Comparison of ENCODE assay signal across 1 cellular context in the genomic region with DNA sequence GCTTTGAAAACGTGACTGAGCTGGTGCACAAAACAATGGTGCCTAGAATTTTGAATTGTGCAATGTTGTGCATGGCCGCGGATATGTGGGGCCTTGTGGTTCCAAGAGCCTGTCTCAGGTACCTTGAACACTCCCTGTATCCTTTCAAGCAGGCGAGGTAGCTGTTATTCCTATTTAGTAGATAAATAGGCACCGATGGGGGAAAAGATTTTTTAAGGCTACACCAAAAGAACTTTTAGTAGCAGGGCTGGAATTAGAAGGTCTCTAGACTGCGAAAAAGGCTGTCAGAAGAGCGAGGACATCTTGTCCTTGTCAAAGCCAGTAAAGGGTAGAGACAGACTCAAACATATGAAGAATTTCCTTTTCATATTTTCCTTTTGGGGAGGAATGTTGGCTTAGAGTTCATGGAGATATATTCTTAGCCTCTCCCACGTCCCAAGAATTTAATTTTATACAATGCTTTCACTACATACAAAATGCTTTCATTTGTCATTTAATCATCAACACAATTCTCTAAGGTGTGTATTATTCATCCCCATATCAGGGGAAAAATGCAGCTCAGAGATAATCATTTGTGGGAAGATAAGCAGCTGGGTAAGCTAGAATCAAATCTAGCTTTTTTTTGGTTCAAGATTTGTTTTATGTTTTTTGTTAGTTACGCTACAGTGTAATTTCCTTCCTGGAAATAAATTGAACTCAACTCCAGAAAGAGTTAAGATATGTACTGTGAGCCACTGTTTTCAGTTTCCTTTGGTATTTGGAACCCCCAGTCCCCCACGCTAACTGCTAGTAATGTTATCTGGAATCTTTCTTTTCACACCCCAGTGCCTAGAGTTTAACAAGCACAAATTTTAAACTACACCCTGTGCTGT.
A peak's percentile ranks its signal among the peaks of the same experiment; 100 is the strongest.
TF ChIP-seq lines count a peak whose summit lies in the region.

No MANE protein-coding gene starts in this region.

TF ChIP-seq in GM12878, 131 proteins besides CTCF, POLR2A, EP300 and RAD21 (continued from another document and continues in another):
- TF ChIP-seq NR2C2 (IDR thresholded peaks at IDR 0.05; ENCODE audit: borderline replicate concordance, control insufficient read depth, insufficient read length, low read depth) (no peak), RB1 (IDR thresholded peaks at IDR 0.05; ENCODE audit: borderline replicate concordance) (no peak), YY1 (IDR thresholded peaks at IDR 0.05; ENCODE audit: low read depth, low read length) (peak; percentile 86), WRNIP1 (IDR thresholded peaks at IDR 0.05; ENCODE audit: borderline replicate concordance, low read depth, low read length) (0 out of 2 replicates have a peak, but pooled peaks have one; percentile 67), ZNF24 (IDR thresholded peaks at IDR 0.05) (no peak), ZNF622 (IDR thresholded peaks at IDR 0.05) (no peak), STAT3 (IDR thresholded peaks at IDR 0.05; ENCODE audit: low read depth, low read length) (no peak), CREB1 (IDR thresholded peaks at IDR 0.05; ENCODE audit: low read depth) (no peak), TBL1XR1 (IDR thresholded peaks at IDR 0.05; ENCODE audit: low read depth, low read length) (no peak), BCL11A (IDR thresholded peaks at IDR 0.05; ENCODE audit: low read depth, low read length) (no peak), POLR2AphosphoS5 (IDR thresholded peaks at IDR 0.05; ENCODE audit: low read length) (0 out of 2 replicates have a peak, but pooled peaks have one; percentile 15), CHD1 (IDR thresholded peaks at IDR 0.05; ENCODE audit: low read depth, low read length) (peak; percentile 71; the same call in 1 of the 2 replicates), MEF2A (IDR thresholded peaks at IDR 0.05; ENCODE audit: insufficient read depth, low read depth, low read length) (no peak), POLR2AphosphoS2 (IDR thresholded peaks at IDR 0.05; ENCODE audit: low read depth, low read length) (no peak), EZH2 (IDR thresholded peaks at IDR 0.05; ENCODE audit: borderline replicate concordance, control insufficient read depth, low read depth, low read length) (no peak), ZNF274 (IDR thresholded peaks at IDR 0.05; ENCODE audit: insufficient read depth, insufficient read length) (no peak), MEF2B (IDR thresholded peaks at IDR 0.05; ENCODE audit: partially characterized antibody, poor library complexity, severe bottlenecking) (peak; percentile 6), ZSCAN29 (IDR thresholded peaks at IDR 0.05) (no peak), CHD2 (IDR thresholded peaks at IDR 0.05; ENCODE audit: borderline replicate concordance, low read depth, low read length) (no peak), SP1 (IDR thresholded peaks at IDR 0.05; ENCODE audit: low read depth, low read length) (no peak), MXI1 (IDR thresholded peaks at IDR 0.05; ENCODE audit: low read depth, low read length) (peak; percentile 55; the same call in 1 of the 2 replicates)
- TF ChIP-seq, protein P1, sequence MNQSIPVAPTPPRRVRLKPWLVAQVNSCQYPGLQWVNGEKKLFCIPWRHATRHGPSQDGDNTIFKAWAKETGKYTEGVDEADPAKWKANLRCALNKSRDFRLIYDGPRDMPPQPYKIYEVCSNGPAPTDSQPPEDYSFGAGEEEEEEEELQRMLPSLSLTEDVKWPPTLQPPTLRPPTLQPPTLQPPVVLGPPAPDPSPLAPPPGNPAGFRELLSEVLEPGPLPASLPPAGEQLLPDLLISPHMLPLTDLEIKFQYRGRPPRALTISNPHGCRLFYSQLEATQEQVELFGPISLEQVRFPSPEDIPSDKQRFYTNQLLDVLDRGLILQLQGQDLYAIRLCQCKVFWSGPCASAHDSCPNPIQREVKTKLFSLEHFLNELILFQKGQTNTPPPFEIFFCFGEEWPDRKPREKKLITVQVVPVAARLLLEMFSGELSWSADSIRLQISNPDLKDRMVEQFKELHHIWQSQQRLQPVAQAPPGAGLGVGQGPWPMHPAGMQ (IDR thresholded peaks at IDR 0.05; ENCODE audit: borderline replicate concordance) = no peak
- TF ChIP-seq, protein P2, sequence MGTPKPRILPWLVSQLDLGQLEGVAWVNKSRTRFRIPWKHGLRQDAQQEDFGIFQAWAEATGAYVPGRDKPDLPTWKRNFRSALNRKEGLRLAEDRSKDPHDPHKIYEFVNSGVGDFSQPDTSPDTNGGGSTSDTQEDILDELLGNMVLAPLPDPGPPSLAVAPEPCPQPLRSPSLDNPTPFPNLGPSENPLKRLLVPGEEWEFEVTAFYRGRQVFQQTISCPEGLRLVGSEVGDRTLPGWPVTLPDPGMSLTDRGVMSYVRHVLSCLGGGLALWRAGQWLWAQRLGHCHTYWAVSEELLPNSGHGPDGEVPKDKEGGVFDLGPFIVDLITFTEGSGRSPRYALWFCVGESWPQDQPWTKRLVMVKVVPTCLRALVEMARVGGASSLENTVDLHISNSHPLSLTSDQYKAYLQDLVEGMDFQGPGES (IDR thresholded peaks at IDR 0.05) = no peak
- TF ChIP-seq, protein P3, sequence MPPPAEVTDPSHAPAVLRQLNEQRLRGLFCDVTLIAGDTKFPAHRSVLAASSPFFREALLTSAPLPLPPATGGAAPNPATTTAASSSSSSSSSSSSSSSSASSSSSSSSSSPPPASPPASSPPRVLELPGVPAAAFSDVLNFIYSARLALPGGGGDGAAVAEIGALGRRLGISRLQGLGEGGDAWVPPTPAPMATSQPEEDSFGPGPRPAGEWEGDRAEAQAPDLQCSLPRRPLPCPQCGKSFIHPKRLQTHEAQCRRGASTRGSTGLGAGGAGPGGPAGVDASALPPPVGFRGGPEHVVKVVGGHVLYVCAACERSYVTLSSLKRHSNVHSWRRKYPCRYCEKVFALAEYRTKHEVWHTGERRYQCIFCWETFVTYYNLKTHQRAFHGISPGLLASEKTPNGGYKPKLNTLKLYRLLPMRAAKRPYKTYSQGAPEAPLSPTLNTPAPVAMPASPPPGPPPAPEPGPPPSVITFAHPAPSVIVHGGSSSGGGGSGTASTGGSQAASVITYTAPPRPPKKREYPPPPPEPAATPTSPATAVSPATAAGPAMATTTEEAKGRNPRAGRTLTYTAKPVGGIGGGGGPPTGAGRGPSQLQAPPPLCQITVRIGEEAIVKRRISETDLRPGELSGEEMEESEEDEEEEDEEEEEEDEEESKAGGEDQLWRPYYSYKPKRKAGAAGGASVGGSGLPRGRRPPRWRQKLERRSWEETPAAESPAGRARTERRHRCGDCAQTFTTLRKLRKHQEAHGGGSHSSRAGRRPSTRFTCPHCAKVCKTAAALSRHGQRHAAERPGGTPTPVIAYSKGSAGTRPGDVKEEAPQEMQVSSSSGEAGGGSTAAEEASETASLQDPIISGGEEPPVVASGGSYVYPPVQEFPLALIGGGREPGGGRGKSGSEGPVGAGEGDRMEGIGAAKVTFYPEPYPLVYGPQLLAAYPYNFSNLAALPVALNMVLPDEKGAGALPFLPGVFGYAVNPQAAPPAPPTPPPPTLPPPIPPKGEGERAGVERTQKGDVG (CRISPR knock-in tag; IDR thresholded peaks at IDR 0.05) = no peak
- TF ChIP-seq, protein P4, sequence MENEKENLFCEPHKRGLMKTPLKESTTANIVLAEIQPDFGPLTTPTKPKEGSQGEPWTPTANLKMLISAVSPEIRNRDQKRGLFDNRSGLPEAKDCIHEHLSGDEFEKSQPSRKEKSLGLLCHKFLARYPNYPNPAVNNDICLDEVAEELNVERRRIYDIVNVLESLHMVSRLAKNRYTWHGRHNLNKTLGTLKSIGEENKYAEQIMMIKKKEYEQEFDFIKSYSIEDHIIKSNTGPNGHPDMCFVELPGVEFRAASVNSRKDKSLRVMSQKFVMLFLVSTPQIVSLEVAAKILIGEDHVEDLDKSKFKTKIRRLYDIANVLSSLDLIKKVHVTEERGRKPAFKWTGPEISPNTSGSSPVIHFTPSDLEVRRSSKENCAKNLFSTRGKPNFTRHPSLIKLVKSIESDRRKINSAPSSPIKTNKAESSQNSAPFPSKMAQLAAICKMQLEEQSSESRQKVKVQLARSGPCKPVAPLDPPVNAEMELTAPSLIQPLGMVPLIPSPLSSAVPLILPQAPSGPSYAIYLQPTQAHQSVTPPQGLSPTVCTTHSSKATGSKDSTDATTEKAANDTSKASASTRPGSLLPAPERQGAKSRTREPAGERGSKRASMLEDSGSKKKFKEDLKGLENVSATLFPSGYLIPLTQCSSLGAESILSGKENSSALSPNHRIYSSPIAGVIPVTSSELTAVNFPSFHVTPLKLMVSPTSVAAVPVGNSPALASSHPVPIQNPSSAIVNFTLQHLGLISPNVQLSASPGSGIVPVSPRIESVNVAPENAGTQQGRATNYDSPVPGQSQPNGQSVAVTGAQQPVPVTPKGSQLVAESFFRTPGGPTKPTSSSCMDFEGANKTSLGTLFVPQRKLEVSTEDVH (IDR thresholded peaks at IDR 0.05; ENCODE audit: low read depth, partially characterized antibody) = no peak
- TF ChIP-seq, protein P5, sequence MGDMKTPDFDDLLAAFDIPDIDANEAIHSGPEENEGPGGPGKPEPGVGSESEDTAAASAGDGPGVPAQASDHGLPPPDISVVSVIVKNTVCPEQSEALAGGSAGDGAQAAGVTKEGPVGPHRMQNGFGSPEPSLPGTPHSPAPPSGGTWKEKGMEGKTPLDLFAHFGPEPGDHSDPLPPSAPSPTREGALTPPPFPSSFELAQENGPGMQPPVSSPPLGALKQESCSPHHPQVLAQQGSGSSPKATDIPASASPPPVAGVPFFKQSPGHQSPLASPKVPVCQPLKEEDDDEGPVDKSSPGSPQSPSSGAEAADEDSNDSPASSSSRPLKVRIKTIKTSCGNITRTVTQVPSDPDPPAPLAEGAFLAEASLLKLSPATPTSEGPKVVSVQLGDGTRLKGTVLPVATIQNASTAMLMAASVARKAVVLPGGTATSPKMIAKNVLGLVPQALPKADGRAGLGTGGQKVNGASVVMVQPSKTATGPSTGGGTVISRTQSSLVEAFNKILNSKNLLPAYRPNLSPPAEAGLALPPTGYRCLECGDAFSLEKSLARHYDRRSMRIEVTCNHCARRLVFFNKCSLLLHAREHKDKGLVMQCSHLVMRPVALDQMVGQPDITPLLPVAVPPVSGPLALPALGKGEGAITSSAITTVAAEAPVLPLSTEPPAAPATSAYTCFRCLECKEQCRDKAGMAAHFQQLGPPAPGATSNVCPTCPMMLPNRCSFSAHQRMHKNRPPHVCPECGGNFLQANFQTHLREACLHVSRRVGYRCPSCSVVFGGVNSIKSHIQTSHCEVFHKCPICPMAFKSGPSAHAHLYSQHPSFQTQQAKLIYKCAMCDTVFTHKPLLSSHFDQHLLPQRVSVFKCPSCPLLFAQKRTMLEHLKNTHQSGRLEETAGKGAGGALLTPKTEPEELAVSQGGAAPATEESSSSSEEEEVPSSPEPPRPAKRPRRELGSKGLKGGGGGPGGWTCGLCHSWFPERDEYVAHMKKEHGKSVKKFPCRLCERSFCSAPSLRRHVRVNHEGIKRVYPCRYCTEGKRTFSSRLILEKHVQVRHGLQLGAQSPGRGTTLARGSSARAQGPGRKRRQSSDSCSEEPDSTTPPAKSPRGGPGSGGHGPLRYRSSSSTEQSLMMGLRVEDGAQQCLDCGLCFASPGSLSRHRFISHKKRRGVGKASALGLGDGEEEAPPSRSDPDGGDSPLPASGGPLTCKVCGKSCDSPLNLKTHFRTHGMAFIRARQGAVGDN (IDR thresholded peaks at IDR 0.05) = peak; percentile 19; the same call in 1 of the 2 replicates
- TF ChIP-seq, protein P6, sequence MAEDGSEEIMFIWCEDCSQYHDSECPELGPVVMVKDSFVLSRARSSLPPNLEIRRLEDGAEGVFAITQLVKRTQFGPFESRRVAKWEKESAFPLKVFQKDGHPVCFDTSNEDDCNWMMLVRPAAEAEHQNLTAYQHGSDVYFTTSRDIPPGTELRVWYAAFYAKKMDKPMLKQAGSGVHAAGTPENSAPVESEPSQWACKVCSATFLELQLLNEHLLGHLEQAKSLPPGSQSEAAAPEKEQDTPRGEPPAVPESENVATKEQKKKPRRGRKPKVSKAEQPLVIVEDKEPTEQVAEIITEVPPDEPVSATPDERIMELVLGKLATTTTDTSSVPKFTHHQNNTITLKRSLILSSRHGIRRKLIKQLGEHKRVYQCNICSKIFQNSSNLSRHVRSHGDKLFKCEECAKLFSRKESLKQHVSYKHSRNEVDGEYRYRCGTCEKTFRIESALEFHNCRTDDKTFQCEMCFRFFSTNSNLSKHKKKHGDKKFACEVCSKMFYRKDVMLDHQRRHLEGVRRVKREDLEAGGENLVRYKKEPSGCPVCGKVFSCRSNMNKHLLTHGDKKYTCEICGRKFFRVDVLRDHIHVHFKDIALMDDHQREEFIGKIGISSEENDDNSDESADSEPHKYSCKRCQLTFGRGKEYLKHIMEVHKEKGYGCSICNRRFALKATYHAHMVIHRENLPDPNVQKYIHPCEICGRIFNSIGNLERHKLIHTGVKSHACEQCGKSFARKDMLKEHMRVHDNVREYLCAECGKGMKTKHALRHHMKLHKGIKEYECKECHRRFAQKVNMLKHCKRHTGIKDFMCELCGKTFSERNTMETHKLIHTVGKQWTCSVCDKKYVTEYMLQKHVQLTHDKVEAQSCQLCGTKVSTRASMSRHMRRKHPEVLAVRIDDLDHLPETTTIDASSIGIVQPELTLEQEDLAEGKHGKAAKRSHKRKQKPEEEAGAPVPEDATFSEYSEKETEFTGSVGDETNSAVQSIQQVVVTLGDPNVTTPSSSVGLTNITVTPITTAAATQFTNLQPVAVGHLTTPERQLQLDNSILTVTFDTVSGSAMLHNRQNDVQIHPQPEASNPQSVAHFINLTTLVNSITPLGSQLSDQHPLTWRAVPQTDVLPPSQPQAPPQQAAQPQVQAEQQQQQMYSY (CRISPR knock-in tag; IDR thresholded peaks at IDR 0.05) = no peak
- TF ChIP-seq, protein P7, sequence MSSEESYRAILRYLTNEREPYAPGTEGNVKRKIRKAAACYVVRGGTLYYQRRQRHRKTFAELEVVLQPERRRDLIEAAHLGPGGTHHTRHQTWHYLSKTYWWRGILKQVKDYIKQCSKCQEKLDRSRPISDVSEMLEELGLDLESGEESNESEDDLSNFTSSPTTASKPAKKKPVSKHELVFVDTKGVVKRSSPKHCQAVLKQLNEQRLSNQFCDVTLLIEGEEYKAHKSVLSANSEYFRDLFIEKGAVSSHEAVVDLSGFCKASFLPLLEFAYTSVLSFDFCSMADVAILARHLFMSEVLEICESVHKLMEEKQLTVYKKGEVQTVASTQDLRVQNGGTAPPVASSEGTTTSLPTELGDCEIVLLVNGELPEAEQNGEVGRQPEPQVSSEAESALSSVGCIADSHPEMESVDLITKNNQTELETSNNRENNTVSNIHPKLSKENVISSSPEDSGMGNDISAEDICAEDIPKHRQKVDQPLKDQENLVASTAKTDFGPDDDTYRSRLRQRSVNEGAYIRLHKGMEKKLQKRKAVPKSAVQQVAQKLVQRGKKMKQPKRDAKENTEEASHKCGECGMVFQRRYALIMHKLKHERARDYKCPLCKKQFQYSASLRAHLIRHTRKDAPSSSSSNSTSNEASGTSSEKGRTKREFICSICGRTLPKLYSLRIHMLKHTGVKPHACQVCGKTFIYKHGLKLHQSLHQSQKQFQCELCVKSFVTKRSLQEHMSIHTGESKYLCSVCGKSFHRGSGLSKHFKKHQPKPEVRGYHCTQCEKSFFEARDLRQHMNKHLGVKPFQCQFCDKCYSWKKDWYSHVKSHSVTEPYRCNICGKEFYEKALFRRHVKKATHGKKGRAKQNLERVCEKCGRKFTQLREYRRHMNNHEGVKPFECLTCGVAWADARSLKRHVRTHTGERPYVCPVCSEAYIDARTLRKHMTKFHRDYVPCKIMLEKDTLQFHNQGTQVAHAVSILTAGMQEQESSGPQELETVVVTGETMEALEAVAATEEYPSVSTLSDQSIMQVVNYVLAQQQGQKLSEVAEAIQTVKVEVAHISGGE (CRISPR knock-in tag; IDR thresholded peaks at IDR 0.05) = no peak
- TF ChIP-seq, protein P8, sequence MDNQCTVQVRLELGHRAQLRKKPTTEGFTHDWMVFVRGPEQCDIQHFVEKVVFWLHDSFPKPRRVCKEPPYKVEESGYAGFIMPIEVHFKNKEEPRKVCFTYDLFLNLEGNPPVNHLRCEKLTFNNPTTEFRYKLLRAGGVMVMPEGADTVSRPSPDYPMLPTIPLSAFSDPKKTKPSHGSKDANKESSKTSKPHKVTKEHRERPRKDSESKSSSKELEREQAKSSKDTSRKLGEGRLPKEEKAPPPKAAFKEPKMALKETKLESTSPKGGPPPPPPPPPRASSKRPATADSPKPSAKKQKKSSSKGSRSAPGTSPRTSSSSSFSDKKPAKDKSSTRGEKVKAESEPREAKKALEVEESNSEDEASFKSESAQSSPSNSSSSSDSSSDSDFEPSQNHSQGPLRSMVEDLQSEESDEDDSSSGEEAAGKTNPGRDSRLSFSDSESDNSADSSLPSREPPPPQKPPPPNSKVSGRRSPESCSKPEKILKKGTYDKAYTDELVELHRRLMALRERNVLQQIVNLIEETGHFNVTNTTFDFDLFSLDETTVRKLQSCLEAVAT (IDR thresholded peaks at IDR 0.05) = no peak
